ENCODE assay signal across 35 cellular contexts in genomic region chr19:23557381-23557780, GRCh38.
DNase-seq lines count a peak whose midpoint lies in the region; ATAC-seq and TF ChIP-seq lines count a peak whose summit lies in the region.
"Had no signal": no experiment of that assay in that cellular context is flagged by ENCODE, and none has a peak within 500 bp of the region (broad histone marks: within the 10 kb centered on the region; RNA-seq: fewer than 3 reads in every experiment).

No MANE protein-coding gene starts in this region.

- H4K8ac ChIP-seq in trophoblast cell (ENCODE audit: low read depth, low read length) = no peak overlapping the region

- no peaks in the 10 kb centered on the region for H3K79me1 ChIP-seq in trophoblast cell (ENCODE audit: low read length)

- peak overlapping the region; percentile 44; the same call in 1 of the 2 replicates for H3K27ac Mint-ChIP-seq in HFFc6
- H3K27ac Mint-ChIP-seq: B cell; CD14-positive monocyte; CD4-positive, alpha-beta memory T cell; CD4-positive, alpha-beta T cell; CD4-positive, CD25-positive, alpha-beta regulatory T cell; CD8-positive, alpha-beta memory T cell; CD8-positive, alpha-beta T cell had no signal

- no TSS peak for BruUV-seq in PC-3 (replicated peaks; lab: Mats Ljungman, UMichigan)

- no peaks in the 10 kb centered on the region for H3F3A ChIP-seq in PC-3 (ENCODE audit: low read length, unreplicated experiment)

- H3K36me3 Mint-ChIP-seq in HFFc6 (ENCODE audit: low read depth) = peaks cover 39% of the 10 kb centered on the region
- H3K36me3 Mint-ChIP-seq: CD14-positive monocyte; CD4-positive, alpha-beta memory T cell; CD4-positive, CD25-positive, alpha-beta regulatory T cell; CD8-positive, alpha-beta memory T cell; CD8-positive, alpha-beta T cell had no signal

- no peak overlapping the region for H3K23ac ChIP-seq in trophoblast cell (ENCODE audit: low read length)

- H2BK12ac ChIP-seq in trophoblast cell (ENCODE audit: low read length) = no peak overlapping the region

- POLR2A ChIA-PET in PC-3 (lab: Charles Lee; ENCODE audit: unreplicated experiment) (no interaction called here), HEK293T (lab: Yijun Ruan, JAX) (no interaction called here)

- no peak overlapping the region for H2AK5ac ChIP-seq in trophoblast cell (ENCODE audit: low read length)

- peaks cover 13% of the 10 kb centered on the region for H3K4me1 Mint-ChIP-seq in HFFc6 (ENCODE audit: low read depth)
- H3K4me1 Mint-ChIP-seq: B cell; CD14-positive monocyte; CD4-positive, alpha-beta memory T cell; CD4-positive, CD25-positive, alpha-beta regulatory T cell; CD8-positive, alpha-beta memory T cell had no signal

- CTCF ChIA-PET in PC-3 (lab: Charles Lee) (no interaction called here), HEK293T (lab: Yijun Ruan, JAX) (no interaction called here)

- H3K27me3 ChIP-seq in PC-3 (ENCODE audit: low read length) (no peaks in the 10 kb centered on the region), trophoblast cell (ENCODE audit: insufficient read depth, low read length) (no peaks in the 10 kb centered on the region)
- H3K27me3 ChIP-seq: BE2C; BLaER1; BLaER1 treated with 17β-estradiol and CSF1 and Interleukin-3, amounts not matched to agents 10 nM and 100 nM had no signal

- H3K27me3 Mint-ChIP-seq in HFFc6 (ENCODE audit: insufficient read depth) = peaks cover 4% of the 10 kb centered on the region; the same call in 1 of the 2 replicates
- H3K27me3 Mint-ChIP-seq: B cell; CD4-positive, alpha-beta memory T cell; CD4-positive, alpha-beta T cell; CD4-positive, CD25-positive, alpha-beta regulatory T cell had no signal

- ATAC-seq in PC-3 = no peak
- no peak for ATAC-seq in HG03439 (IDR thresholded peaks at IDR 0.05; ENCODE audit: unreplicated experiment)
- no peak for ATAC-seq in GM21381 (IDR thresholded peaks at IDR 0.05; ENCODE audit: unreplicated experiment)
- ATAC-seq: A549; CD8-positive, alpha-beta T cell had no signal

- no CpG with 5 or more reads among the region's 5 CpGs for WGBS in trophoblast cell (ENCODE audit: extremely low coverage, insufficient coverage, insufficient read length)

- H3K4me2 ChIP-seq in PC-3 (ENCODE audit: low read length) (no peak overlapping the region), trophoblast cell (ENCODE audit: low read length) (no peak overlapping the region)
- H3K4me2 ChIP-seq: A549; BLaER1; BLaER1 treated with 17β-estradiol and CSF1 and Interleukin-3, amounts not matched to agents 10 nM and 100 nM had no signal

- H3K4me3 Mint-ChIP-seq in HFFc6 = no peak overlapping the region
- H3K4me3 Mint-ChIP-seq: B cell; CD14-positive monocyte; CD4-positive, alpha-beta memory T cell; CD4-positive, alpha-beta T cell; CD4-positive, CD25-positive, alpha-beta regulatory T cell; CD8-positive, alpha-beta memory T cell; CD8-positive, alpha-beta T cell had no signal

- TF ChIP-seq CTCF in HFFc6 (IDR thresholded peaks at IDR 0.05) (no peak), PC-3 (conservative IDR thresholded peaks at IDR 0.05; ENCODE audit: low read depth, low read length) (no peak)

- no peak overlapping the region for H3K4ac ChIP-seq in trophoblast cell (ENCODE audit: low read depth, low read length)

- intact Hi-C loops in PC-3 (cut with micrococcal nuclease) = no loop called here

- H3K36me3 ChIP-seq in PC-3 (ENCODE audit: low read depth, low read length) (peaks cover 36% of the 10 kb centered on the region), trophoblast cell (ENCODE audit: control insufficient read depth in 1 of 2, insufficient read depth in 2 of 2, low read length in 2 of 2) (no peaks in the 10 kb centered on the region)
- H3K36me3 ChIP-seq: BE2C; BLaER1; BLaER1 treated with 17β-estradiol and CSF1 and Interleukin-3, amounts not matched to agents 10 nM and 100 nM had no signal

- H2BK5ac ChIP-seq in trophoblast cell (ENCODE audit: low read depth, low read length, poor library complexity) = no peak overlapping the region

- no peaks in the 10 kb centered on the region for H4K20me1 ChIP-seq in PC-3 (ENCODE audit: low read length)
- H4K20me1 ChIP-seq: BLaER1; BLaER1 treated with 17β-estradiol and CSF1 and Interleukin-3, amounts not matched to agents 10 nM and 100 nM had no signal

- H3K79me2 ChIP-seq in PC-3 (ENCODE audit: low read length) (no peaks in the 10 kb centered on the region), trophoblast cell (ENCODE audit: control insufficient read depth, insufficient read depth, low read length, poor library complexity) (no peaks in the 10 kb centered on the region)

- peaks cover 20% of the 10 kb centered on the region for H3K9me3 ChIP-seq in PC-3 (ENCODE audit: low read length)
- peaks cover 18% of the 10 kb centered on the region for H3K9me3 ChIP-seq in trophoblast cell (ENCODE audit: insufficient read depth, low read depth, low read length)
- H3K9me3 ChIP-seq: BE2C, Caco-2 had no signal

- no peak overlapping the region for H4K12ac ChIP-seq in trophoblast cell (ENCODE audit: low read depth, low read length)

- H3K9ac ChIP-seq in PC-3 (ENCODE audit: low read length) = no peak overlapping the region
- no peak overlapping the region for H3K9ac ChIP-seq in trophoblast cell (ENCODE audit: low read length)
- H3K9ac ChIP-seq: BLaER1; BLaER1 treated with 17β-estradiol and CSF1 and Interleukin-3, amounts not matched to agents 10 nM and 100 nM had no signal

- DNase-seq in HFFc6 (no peak), PC-3 (no peak), RPMI7951 (ENCODE audit: low read depth) (peak; percentile 15), trophoblast cell (peak; percentile 61 to 84), SK-N-DZ (ENCODE audit: low spot score) (no peak), HEK293T (ENCODE audit: extremely low spot score) (no peak)
- DNase-seq: 8988T; ACHN; AML-193; BE2C; C1 segment of cervical spinal cord; Caco-2; Calu3; CD4-positive, alpha-beta memory T cell; CD4-positive, alpha-beta T cell; CD4-positive, CD25-positive, alpha-beta regulatory T cell; CD8-positive, alpha-beta memory T cell; CD8-positive, alpha-beta T cell; COR-L47; DMS 273 treated with DMSO at 0.1 percent for 48 hours; DMS153; DMS53; DMS79; DMS79 treated with DMSO at 0.1 percent for 48 hours; DND-41; EL had no signal

- no peak overlapping the region for H2BK120ac ChIP-seq in trophoblast cell (ENCODE audit: insufficient read depth, low read length, poor library complexity)

- H3K27ac ChIP-seq in PC-3 (ENCODE audit: low read length) (peak overlapping the region; percentile 96), trophoblast cell (ENCODE audit: low read depth, low read length) (no peak overlapping the region)
- H3K27ac ChIP-seq: 22Rv1; A549; BLaER1; BLaER1 treated with 17β-estradiol and CSF1 and Interleukin-3, amounts not matched to agents 10 nM and 100 nM; C4-2B had no signal

- no peak overlapping the region for H2AFZ ChIP-seq in PC-3 (ENCODE audit: low read length)
- no peak overlapping the region for H2AFZ ChIP-seq in trophoblast cell (ENCODE audit: insufficient read depth, low read length, poor library complexity)

- H3K4me3 ChIP-seq in PC-3 (ENCODE audit: low read length) (no peak overlapping the region), trophoblast cell (ENCODE audit: low read depth, low read length) (no peak overlapping the region)
- H3K4me3 ChIP-seq: A549; BLaER1; BLaER1 treated with 17β-estradiol and CSF1 and Interleukin-3, amounts not matched to agents 10 nM and 100 nM had no signal

- peaks cover 32% of the 10 kb centered on the region for H3K4me1 ChIP-seq in PC-3 (ENCODE audit: insufficient read depth, low read length)
- no peaks in the 10 kb centered on the region for H3K4me1 ChIP-seq in trophoblast cell (ENCODE audit: control insufficient read depth in 1 of 2, insufficient read depth in 2 of 2, low read length in 2 of 2)
- H3K4me1 ChIP-seq: A549; BE2C; BLaER1; BLaER1 treated with 17β-estradiol and CSF1 and Interleukin-3, amounts not matched to agents 10 nM and 100 nM; Caco-2 had no signal

- no peak overlapping the region for H3K18ac ChIP-seq in trophoblast cell (ENCODE audit: low read length)

- no peaks in the 10 kb centered on the region for H3K9me2 ChIP-seq in PC-3 (replicated peaks; ENCODE audit: low read length)

- H3K14ac ChIP-seq in trophoblast cell (ENCODE audit: low read length) = no peak overlapping the region

- peaks cover 14% of the 10 kb centered on the region for H3K9me3 Mint-ChIP-seq in HFFc6
- H3K9me3 Mint-ChIP-seq: CD8-positive, alpha-beta memory T cell had no signal

- no peak overlapping the region for H4K91ac ChIP-seq in trophoblast cell (ENCODE audit: low read depth, low read length)

TF ChIP-seq in HEK293T, 16 proteins besides CTCF, POLR2A, EP300 and RAD21:
- no peak for TF ChIP-seq ZNF384 (IDR thresholded peaks at IDR 0.05)
- TF ChIP-seq ELF4 (IDR thresholded peaks at IDR 0.05) = no peak
- no peak for TF ChIP-seq L3MBTL2 (conservative IDR thresholded peaks at IDR 0.05)
- TF ChIP-seq FOXA1 (IDR thresholded peaks at IDR 0.05) = no peak
- no peak for TF ChIP-seq LEF1 (IDR thresholded peaks at IDR 0.05; ENCODE audit: borderline replicate concordance)
- TF ChIP-seq ARNT (IDR thresholded peaks at IDR 0.05) = no peak
- no peak for TF ChIP-seq BHLHE40 (IDR thresholded peaks at IDR 0.05; ENCODE audit: borderline replicate concordance)
- TF ChIP-seq SP1 (IDR thresholded peaks at IDR 0.05) = no peak
- TF ChIP-seq TARDBP (IDR thresholded peaks at IDR 0.05) = no peak
- TF ChIP-seq FOXK2 (IDR thresholded peaks at IDR 0.05) = no peak
- TF ChIP-seq NFRKB (IDR thresholded peaks at IDR 0.05) = no peak
- TF ChIP-seq PKNOX1 (IDR thresholded peaks at IDR 0.05) = no peak
- TF ChIP-seq CTBP1 (IDR thresholded peaks at IDR 0.05; ENCODE audit: borderline replicate concordance) = no peak
- no peak for TF ChIP-seq HDGF (IDR thresholded peaks at IDR 0.05; ENCODE audit: borderline replicate concordance)
- TF ChIP-seq SUZ12 (IDR thresholded peaks at IDR 0.05) = no peak
- no peak for TF ChIP-seq FOXM1 (IDR thresholded peaks at IDR 0.05; ENCODE audit: borderline replicate concordance)

Comparison
In these comparisons a context has a peak if more than half of its experiments do, and no peak if none do; other contexts are left out.
1. DNase-seq: peak in RPMI7951 (single experiment) and trophoblast cell (2 of 2); none in HFFc6 (single experiment), PC-3 (single experiment), SK-N-DZ (single experiment) and HEK293T (single experiment).